Comparison of ENCODE assay signal across 13 cellular contexts in genomic region chr2:217108575-217109027, GRCh38.
"Had no signal": no experiment of that assay in that cellular context is flagged by ENCODE, and none has a peak within 500 bp of the region (broad histone marks: within the 10 kb centered on the region; RNA-seq: fewer than 3 reads in every experiment).

No MANE protein-coding gene starts in this region.

- H3K27me3 ChIP-seq: ascending aorta, heart left ventricle, ovary, testis had no signal

- H3K36me3 ChIP-seq: ascending aorta, heart left ventricle, ovary, WERI-Rb-1 had no signal

- DNase-seq: activated CD4-positive, alpha-beta T cell treated with anti-CD3 and anti-CD28 coated beads for 36 hours; activated naive CD4-positive, alpha-beta T cell treated with Interleukin-2 at 50 U/mL for 16 hours; activated naive CD8-positive, alpha-beta T cell treated with anti-CD3 and anti-CD28 coated beads, Interleukin-2, amount 50 U/mL, for 24 hours; heart left ventricle; nephron progenitor cell; ovary; stimulated activated CD4-positive, alpha-beta T cell treated with anti-CD3 and anti-CD28 coated beads, Interleukin-4, amount 100 ng/mL, for 4 hours; stimulated activated naive CD8-positive, alpha-beta T cell treated with anti-CD3 and anti-CD28 coated beads, Interleukin-15, amount 100 ng/mL, for 72 hours; T-helper 2 cell; testis; WERI-Rb-1 had no signal

- ATAC-seq: activated CD4-positive, alpha-beta T cell treated with anti-CD3 and anti-CD28 coated beads for 36 hours; activated naive CD8-positive, alpha-beta T cell treated with anti-CD3 and anti-CD28 coated beads, Interleukin-2, amount 50 U/mL, for 24 hours; heart left ventricle; stimulated activated naive CD8-positive, alpha-beta T cell treated with anti-CD3 and anti-CD28 coated beads, Interleukin-15, amount 100 ng/mL, for 72 hours had no signal

- H3K9me3 ChIP-seq: ascending aorta, ovary, testis had no signal

- H3K4me3 ChIP-seq: ascending aorta, heart left ventricle, ovary, testis had no signal

- H3K27ac Mint-ChIP-seq: activated CD4-positive, alpha-beta T cell treated with anti-CD3 and anti-CD28 coated beads for 36 hours; activated naive CD8-positive, alpha-beta T cell treated with anti-CD3 and anti-CD28 coated beads, Interleukin-2, amount 50 U/mL, for 24 hours; activated T-helper 1 cell treated with anti-CD3 and anti-CD28 coated beads, Interleukin-12 subunit alpha, Interleukin-12 subunit beta, Interleukin-2, Interleukin-4 antibody, amounts not matched to agents 30 ng/mL and 10 ng/mL and 1 ng/mL, durations not matched to agents 14 hours and 24 hours and 36 hours; nephron progenitor cell; stimulated activated naive CD8-positive, alpha-beta T cell treated with anti-CD3 and anti-CD28 coated beads, Interleukin-15, amount 100 ng/mL, for 72 hours had no signal

- H3K4me3 Mint-ChIP-seq: activated CD4-positive, alpha-beta T cell treated with anti-CD3 and anti-CD28 coated beads for 36 hours; activated naive CD8-positive, alpha-beta T cell treated with anti-CD3 and anti-CD28 coated beads, Interleukin-2, amount 50 U/mL, for 24 hours; activated T-helper 1 cell treated with anti-CD3 and anti-CD28 coated beads, Interleukin-12 subunit alpha, Interleukin-12 subunit beta, Interleukin-2, Interleukin-4 antibody, amounts not matched to agents 30 ng/mL and 10 ng/mL and 1 ng/mL, durations not matched to agents 14 hours and 24 hours and 36 hours; nephron progenitor cell; stimulated activated naive CD8-positive, alpha-beta T cell treated with anti-CD3 and anti-CD28 coated beads, Interleukin-15, amount 100 ng/mL, for 72 hours had no signal

- H3K4me1 Mint-ChIP-seq: nephron progenitor cell had no signal

- H3K9me3 Mint-ChIP-seq: activated naive CD8-positive, alpha-beta T cell treated with anti-CD3 and anti-CD28 coated beads, Interleukin-2, amount 50 U/mL, for 24 hours; activated T-helper 1 cell treated with anti-CD3 and anti-CD28 coated beads, Interleukin-12 subunit alpha, Interleukin-12 subunit beta, Interleukin-2, Interleukin-4 antibody, amounts not matched to agents 30 ng/mL and 10 ng/mL and 1 ng/mL, durations not matched to agents 14 hours and 24 hours and 36 hours; nephron progenitor cell; stimulated activated naive CD8-positive, alpha-beta T cell treated with anti-CD3 and anti-CD28 coated beads, Interleukin-15, amount 100 ng/mL, for 72 hours had no signal

- H3K27ac ChIP-seq: ascending aorta, heart left ventricle, ovary, testis, WERI-Rb-1 had no signal

- H3K4me1 ChIP-seq: testis had no signal
